ENCODE assay signal across 28 cellular contexts in the genomic region with DNA sequence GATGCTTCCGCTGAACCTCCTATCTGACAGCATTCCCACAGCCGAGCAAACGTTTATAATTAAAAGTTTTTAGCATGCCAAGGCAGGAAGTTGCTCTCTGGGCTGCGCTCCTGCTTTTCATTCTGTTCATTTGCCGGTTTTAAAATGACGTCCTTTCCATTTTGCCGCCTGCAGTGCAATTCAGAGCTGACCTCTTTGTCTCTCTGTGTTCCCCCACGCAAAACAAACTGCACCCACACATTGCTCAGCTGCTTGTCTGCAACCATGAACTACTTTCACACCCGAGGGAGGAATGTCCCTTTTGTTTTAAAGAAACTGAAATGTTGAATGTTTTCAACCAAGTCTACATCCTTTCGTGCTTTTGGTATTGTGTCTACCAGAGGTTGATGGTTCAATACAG.
DNase-seq lines count a peak whose midpoint lies in the region; ATAC-seq, FAIRE-seq and TF ChIP-seq lines count a peak whose summit lies in the region.
"Had no signal": no experiment of that assay in that cellular context is flagged by ENCODE, and none has a peak within 500 bp of the region (broad histone marks: within the 10 kb centered on the region; RNA-seq: fewer than 3 reads in every experiment).

No MANE protein-coding gene starts in this region.

- in situ Hi-C loops in GM23248 (cut with MboI), result no loop called here
- in situ Hi-C loops in GM12878 (cut with MboI), result no loop called here

- POLR2A ChIA-PET in GM12878 (lab: Charles Lee), result no interaction called here

- no peaks in the 10 kb centered on the region for H3K79me2 ChIP-seq in GM23248 (ENCODE audit: insufficient read depth)
- no peaks in the 10 kb centered on the region for H3K79me2 ChIP-seq in GM12878 (ENCODE audit: control insufficient read depth, insufficient read depth, low read length)
- no peaks in the 10 kb centered on the region for H3K79me2 ChIP-seq in fibroblast of lung (ENCODE audit: control insufficient read depth, insufficient read depth, low read length)

- no peak for FAIRE-seq in GM12878 (lab: Jason Lieb, UNC)
- FAIRE-seq in frontal cortex (lab: Jason Lieb, UNC), result no peak
- FAIRE-seq: HTR-8/SVneo had no signal

- peak overlapping the region; percentile 54 for H3K4me2 ChIP-seq in GM23248 (ENCODE audit: unreplicated experiment)
- H3K4me2 ChIP-seq in GM12878 (ENCODE audit: control insufficient read depth, insufficient read depth), result no peak overlapping the region
- peak overlapping the region; percentile 59 for H3K4me2 ChIP-seq in fibroblast of lung (ENCODE audit: extremely low read depth, insufficient read depth, low read length)
- H3K4me2 ChIP-seq: KMS-11 had no signal

- RAD21 ChIA-PET in GM12878 (lab: Charles Lee; ENCODE audit: unreplicated experiment), result interaction anchor here (1.3 kb wide), 1 partner anchor 19 kb away, joined by 3 read pairs; no protein-coding TSS in a partner anchor

- H3K27ac Mint-ChIP-seq in neural crest cell (ENCODE audit: unreplicated experiment) (peak overlapping the region; percentile 96), mesothelial cell of epicardium (no peak overlapping the region)
- no peak overlapping the region for H3K27ac Mint-ChIP-seq in activated T-cell treated with anti-CD3 and anti-CD28 coated beads, Interleukin-2, amount 50 U/mL, for 72 hours
- H3K27ac Mint-ChIP-seq: activated CD8-positive, alpha-beta T cell treated with anti-CD3 and anti-CD28 coated beads, Interleukin-2, amount 10 ng/mL, durations not matched to agents 7 days and 5 days; activated naive CD8-positive, alpha-beta T cell treated with anti-CD3 and anti-CD28 coated beads, Interleukin-2, amount 10 ng/mL, durations not matched to agents 7 days and 5 days; CD8-positive, alpha-beta memory T cell; naive thymus-derived CD8-positive, alpha-beta T cell; stimulated activated naive B cell treated with anti-CD40 and anti-IgM and Interleukin-4, amounts not matched to agents 10 μg/mL and 1 μg/mL and 100 μg/mL, for 72 hours had no signal

- TF ChIP-seq EP300 in GM12878 (IDR thresholded peaks at IDR 0.05; ENCODE audit: borderline replicate concordance in 1 of 2, control insufficient read depth in 1 of 2, low read depth in 2 of 2, low read length in 2 of 2), result no peak; a peak in 1 of 4 replicates

- WGBS in GM23248 (ENCODE audit: low coverage in 1 of 2, low lambda C conversion rate in 2 of 2, missing lambda C conversion rate in 2 of 2), 2 experiments, result 10 to 13% methylated on average over 10 of the region's 10 CpGs
- 53% methylated on average over 10 of the region's 10 CpGs for WGBS in GM12878 (ENCODE audit: insufficient coverage, insufficient replicate concordance, low lambda C conversion rate, missing lambda C conversion rate)

- H2AFZ ChIP-seq in GM23248 (peak overlapping the region; percentile 45; the same call in 1 of the 2 replicates), GM12878 (ENCODE audit: control insufficient read depth, low read depth, low read length) (no peak overlapping the region), fibroblast of lung (ENCODE audit: low read length) (peak overlapping the region; percentile 62)

- DNase-seq in GM23248 (no peak), GM12878 (ENCODE audit: low read depth, low spot score) (no peak), fibroblast of lung (ENCODE audit: low read depth in 2 of 2) (peak in 1 of 2 donors; percentile 61), neural crest cell (ENCODE audit: low read depth, low spot score) (no peak), frontal cortex (ENCODE audit: low spot score in 2 of 2) (no peak), mesothelial cell of epicardium (ENCODE audit: low spot score in 2 of 2, unreplicated experiment in 2 of 2) (no peak)
- DNase-seq in activated T-cell treated with anti-CD3 and anti-CD28 coated beads, Interleukin-2, amount 50 U/mL, for 72 hours, result no peak
- no peak for DNase-seq in activated naive CD4-positive, alpha-beta T cell (lab: John Stamatoyannopoulos, UW)
- DNase-seq: activated CD4-positive, CD25-positive, alpha-beta regulatory T cell treated with anti-CD3 and anti-CD28 coated beads, Interleukin-2, amount 50 U/mL, for 72 hours; activated CD8-positive, alpha-beta T cell treated with anti-CD3 and anti-CD28 coated beads, Interleukin-2, amount 10 ng/mL, durations not matched to agents 7 days and 5 days; activated naive CD8-positive, alpha-beta T cell treated with anti-CD3 and anti-CD28 coated beads, Interleukin-2, amount 10 ng/mL, durations not matched to agents 7 days and 5 days; BE2C; CD8-positive, alpha-beta memory T cell; central memory CD4-positive, alpha-beta T cell; heart left ventricle; midbrain; naive thymus-derived CD8-positive, alpha-beta T cell; NCI-H1436; NCI-H446; right lobe of liver; stimulated activated CD4-positive, alpha-beta T cell treated with anti-CD3 and anti-CD28 coated beads, Interleukin-4, amount 100 ng/mL, for 4 hours; stimulated activated naive B cell treated with anti-CD40 and anti-IgM and Interleukin-4, amounts not matched to agents 10 μg/mL and 1 μg/mL and 100 μg/mL, for 72 hours; upper lobe of right lung had no signal

- no peak for TF ChIP-seq POLR2A in GM12878 (IDR thresholded peaks at IDR 0.05; ENCODE audit: low read depth, low read length)

- intact Hi-C loops in GM12878 (cut with micrococcal nuclease; ENCODE audit: unreplicated experiment), result no loop called here

- H3K9me3 Mint-ChIP-seq in neural crest cell (no peaks in the 10 kb centered on the region), mesothelial cell of epicardium (no peaks in the 10 kb centered on the region)
- H3K9me3 Mint-ChIP-seq in activated T-cell treated with anti-CD3 and anti-CD28 coated beads, Interleukin-2, amount 50 U/mL, for 72 hours, result peaks cover 0 to 4% of the 10 kb centered on the region in 2 donors
- H3K9me3 Mint-ChIP-seq: activated naive CD8-positive, alpha-beta T cell treated with anti-CD3 and anti-CD28 coated beads, Interleukin-2, amount 10 ng/mL, durations not matched to agents 7 days and 5 days; CD8-positive, alpha-beta memory T cell had no signal

- TF ChIP-seq RAD21 in GM12878 (IDR thresholded peaks at IDR 0.05; ENCODE audit: insufficient read depth, low read depth, low read length), result no peak

- BruUV-seq in GM12878 (replicated peaks; lab: Mats Ljungman, UMichigan), result no TSS peak

- H3K9me3 ChIP-seq in GM23248 (ENCODE audit: low read depth) (no peaks in the 10 kb centered on the region), GM12878 (replicated peaks; ENCODE audit: control insufficient read depth, insufficient read depth, low read length) (no peaks in the 10 kb centered on the region), fibroblast of lung (ENCODE audit: control insufficient read depth, insufficient read depth, low read depth, low read length) (no peaks in the 10 kb centered on the region)
- H3K9me3 ChIP-seq: ascending aorta, BE2C, heart left ventricle, right lobe of liver, upper lobe of right lung had no signal

- no peaks in the 10 kb centered on the region for H3K9me2 ChIP-seq in GM23248 (ENCODE audit: insufficient read depth)

- H3K4me3 Mint-ChIP-seq in neural crest cell (no peak overlapping the region), mesothelial cell of epicardium (no peak overlapping the region)
- no peak overlapping the region for H3K4me3 Mint-ChIP-seq in activated T-cell treated with anti-CD3 and anti-CD28 coated beads, Interleukin-2, amount 50 U/mL, for 72 hours
- H3K4me3 Mint-ChIP-seq: activated CD8-positive, alpha-beta T cell treated with anti-CD3 and anti-CD28 coated beads, Interleukin-2, amount 10 ng/mL, durations not matched to agents 7 days and 5 days; activated naive CD8-positive, alpha-beta T cell treated with anti-CD3 and anti-CD28 coated beads, Interleukin-2, amount 10 ng/mL, durations not matched to agents 7 days and 5 days; CD8-positive, alpha-beta memory T cell; naive thymus-derived CD8-positive, alpha-beta T cell; stimulated activated naive B cell treated with anti-CD40 and anti-IgM and Interleukin-4, amounts not matched to agents 10 μg/mL and 1 μg/mL and 100 μg/mL, for 72 hours had no signal

- peaks cover 31% of the 10 kb centered on the region for H3F3A ChIP-seq in GM23248 (ENCODE audit: insufficient read depth)

- peak overlapping the region; percentile 38 for H3K4me3 ChIP-seq in GM23248
- no peak overlapping the region for H3K4me3 ChIP-seq in GM12878
- no peak overlapping the region for H3K4me3 ChIP-seq in fibroblast of lung (replicated peaks in 1 of 4; ENCODE audit: control extremely low read depth in 1 of 4, insufficient read depth in 1 of 4, low read depth in 3 of 4, low read length in 4 of 4)
- H3K4me3 ChIP-seq: ascending aorta, right lobe of liver, upper lobe of right lung had no signal

- H3K36me3 Mint-ChIP-seq in neural crest cell (ENCODE audit: low read depth) (peaks cover 4% of the 10 kb centered on the region), mesothelial cell of epicardium (no peaks in the 10 kb centered on the region)
- no peaks in the 10 kb centered on the region for H3K36me3 Mint-ChIP-seq in activated T-cell treated with anti-CD3 and anti-CD28 coated beads, Interleukin-2, amount 50 U/mL, for 72 hours (ENCODE audit: insufficient read depth in 2 of 2)
- H3K36me3 Mint-ChIP-seq: activated naive CD8-positive, alpha-beta T cell treated with anti-CD3 and anti-CD28 coated beads, Interleukin-2, amount 10 ng/mL, durations not matched to agents 7 days and 5 days; CD8-positive, alpha-beta memory T cell; naive thymus-derived CD8-positive, alpha-beta T cell; stimulated activated naive B cell treated with anti-CD40 and anti-IgM and Interleukin-4, amounts not matched to agents 10 μg/mL and 1 μg/mL and 100 μg/mL, for 72 hours had no signal

- SMC1A ChIA-PET in GM12878 (lab: Charles Lee; ENCODE audit: uncharacterized antibody, unreplicated experiment), result no interaction called here

- CTCF ChIA-PET in GM12878 (lab: Yijun Ruan, JAX), result no interaction called here

- H3K9ac ChIP-seq in GM23248 (no peak overlapping the region), GM12878 (ENCODE audit: control insufficient read depth, insufficient read depth, low read length) (no peak overlapping the region), fibroblast of lung (ENCODE audit: insufficient read depth, low read length) (no peak overlapping the region)
- H3K9ac ChIP-seq: KMS-11 had no signal

- H3K27me3 Mint-ChIP-seq in neural crest cell (ENCODE audit: low read depth) (no peaks in the 10 kb centered on the region), mesothelial cell of epicardium (ENCODE audit: low read depth) (no peaks in the 10 kb centered on the region)
- H3K27me3 Mint-ChIP-seq in activated T-cell treated with anti-CD3 and anti-CD28 coated beads, Interleukin-2, amount 50 U/mL, for 72 hours (ENCODE audit: low read depth), result no peaks in the 10 kb centered on the region
- H3K27me3 Mint-ChIP-seq: CD8-positive, alpha-beta memory T cell; stimulated activated naive B cell treated with anti-CD40 and anti-IgM and Interleukin-4, amounts not matched to agents 10 μg/mL and 1 μg/mL and 100 μg/mL, for 72 hours had no signal

- H3K4me1 ChIP-seq in GM23248 (ENCODE audit: insufficient read depth) (peaks cover 39% of the 10 kb centered on the region), GM12878 (ENCODE audit: control insufficient read depth, insufficient read depth, low read length) (no peaks in the 10 kb centered on the region), fibroblast of lung (ENCODE audit: control insufficient read depth, extremely low read depth, insufficient read depth, low read length) (peaks cover 3% of the 10 kb centered on the region)
- H3K4me1 ChIP-seq: ascending aorta, BE2C, right lobe of liver, upper lobe of right lung had no signal

- H3K36me3 ChIP-seq in GM23248 (ENCODE audit: low read depth), result no peaks in the 10 kb centered on the region
- H3K36me3 ChIP-seq in GM12878 (ENCODE audit: control insufficient read depth in 2 of 2, insufficient read depth in 2 of 2, low read length in 1 of 2), result no peaks in the 10 kb centered on the region
- no peaks in the 10 kb centered on the region for H3K36me3 ChIP-seq in fibroblast of lung (ENCODE audit: control insufficient read depth, insufficient read depth, low read length)
- H3K36me3 ChIP-seq: ascending aorta, BE2C, heart left ventricle, right lobe of liver, upper lobe of right lung had no signal

- peak; percentile 44 for ATAC-seq in GM12878
- ATAC-seq in activated T-cell treated with anti-CD3 and anti-CD28 coated beads, Interleukin-2, amount 50 U/mL, for 72 hours (replicated peaks in 1 of 2), result no peak
- ATAC-seq: activated CD8-positive, alpha-beta T cell treated with anti-CD3 and anti-CD28 coated beads, Interleukin-2, amount 10 ng/mL, durations not matched to agents 7 days and 5 days; heart left ventricle; left lobe of liver; naive thymus-derived CD8-positive, alpha-beta T cell; right lobe of liver; stimulated activated naive B cell treated with anti-CD40 and anti-IgM and Interleukin-4, amounts not matched to agents 10 μg/mL and 1 μg/mL and 100 μg/mL, for 72 hours; upper lobe of right lung had no signal

- H3K4me1 Mint-ChIP-seq in neural crest cell (peaks cover 33% of the 10 kb centered on the region), mesothelial cell of epicardium (peaks cover 31% of the 10 kb centered on the region)
- H3K4me1 Mint-ChIP-seq in activated T-cell treated with anti-CD3 and anti-CD28 coated beads, Interleukin-2, amount 50 U/mL, for 72 hours (ENCODE audit: low read depth), result no peaks in the 10 kb centered on the region
- H3K4me1 Mint-ChIP-seq: activated naive CD8-positive, alpha-beta T cell treated with anti-CD3 and anti-CD28 coated beads, Interleukin-2, amount 10 ng/mL, durations not matched to agents 7 days and 5 days; CD8-positive, alpha-beta memory T cell; naive thymus-derived CD8-positive, alpha-beta T cell; stimulated activated naive B cell treated with anti-CD40 and anti-IgM and Interleukin-4, amounts not matched to agents 10 μg/mL and 1 μg/mL and 100 μg/mL, for 72 hours had no signal

- H3K27ac ChIP-seq in GM23248 (no peak overlapping the region), GM12878 (ENCODE audit: control insufficient read depth, insufficient read depth) (no peak overlapping the region), fibroblast of lung (ENCODE audit: insufficient read depth, low read length) (no peak overlapping the region)
- H3K27ac ChIP-seq: ascending aorta, heart left ventricle, KMS-11, right lobe of liver, RWPE1, upper lobe of right lung had no signal

- TF ChIP-seq CTCF in GM12878 (IDR thresholded peaks at IDR 0.05 in 2 of 3, conservative IDR thresholded peaks at IDR 0.05 in 1 of 3; ENCODE audit: control insufficient read depth in 2 of 3, extremely low read depth in 1 of 3, insufficient read depth in 1 of 3, low read depth in 3 of 3, low read length in 3 of 3) (no peak), fibroblast of lung (conservative IDR thresholded peaks at IDR 0.05 in 1 of 2, IDR thresholded peaks at IDR 0.05 in 1 of 2; ENCODE audit: low read depth in 1 of 2, low read length in 2 of 2) (no peak), neural crest cell (conservative IDR thresholded peaks at IDR 0.05) (no peak), mesothelial cell of epicardium (IDR thresholded peaks at IDR 0.05; ENCODE audit: unreplicated experiment) (no peak)

- no peaks in the 10 kb centered on the region for H3K27me3 ChIP-seq in GM23248 (replicated peaks; ENCODE audit: insufficient read depth)
- no peaks in the 10 kb centered on the region for H3K27me3 ChIP-seq in GM12878 (replicated peaks in 1 of 2; ENCODE audit: control insufficient read depth in 2 of 2, insufficient read depth in 2 of 2, low read length in 1 of 2)
- no peaks in the 10 kb centered on the region for H3K27me3 ChIP-seq in fibroblast of lung (ENCODE audit: control insufficient read depth, insufficient read depth, low read length)
- H3K27me3 ChIP-seq: ascending aorta, BE2C, heart left ventricle, right lobe of liver, upper lobe of right lung had no signal

- no peaks in the 10 kb centered on the region for H4K20me1 ChIP-seq in GM23248 (ENCODE audit: insufficient read depth)
- no peaks in the 10 kb centered on the region for H4K20me1 ChIP-seq in GM12878 (ENCODE audit: control insufficient read depth, insufficient read depth)
- H4K20me1 ChIP-seq in fibroblast of lung (ENCODE audit: control insufficient read depth, extremely low read depth, insufficient read depth, low read length), result no peaks in the 10 kb centered on the region
